ENCODE assay signal across 22 cellular contexts in the genomic region with DNA sequence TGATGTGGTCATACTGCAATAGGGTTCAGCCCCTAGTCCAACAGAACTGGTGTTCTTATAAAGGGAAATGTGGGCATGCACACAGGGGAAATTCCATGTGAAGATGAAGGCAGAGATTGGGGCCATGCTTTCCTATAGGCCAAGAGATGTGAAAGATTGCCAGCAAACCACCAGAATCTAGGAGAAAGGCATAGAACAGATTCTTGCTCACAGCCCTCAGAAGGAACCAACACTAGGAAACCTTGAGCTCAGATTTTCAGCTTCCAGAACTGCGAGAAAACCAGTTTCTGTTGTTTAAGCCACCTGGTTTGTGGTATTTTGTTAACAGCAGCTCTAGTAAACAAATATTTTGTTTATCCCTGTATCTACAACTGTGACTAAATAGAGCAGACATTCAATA.
"Had no signal": no experiment of that assay in that cellular context is flagged by ENCODE, and none has a peak within 500 bp of the region (broad histone marks: within the 10 kb centered on the region; RNA-seq: fewer than 3 reads in every experiment).

No MANE protein-coding gene starts in this region.

- H3K9me3 Mint-ChIP-seq: activated CD4-positive, alpha-beta memory T cell treated with anti-CD3 and anti-CD28 coated beads, Interleukin-2, amount 10 ng/mL, durations not matched to agents 7 days and 5 days; activated naive CD8-positive, alpha-beta T cell treated with anti-CD3 and anti-CD28 coated beads for 36 hours; activated T-helper 2 cell treated with anti-CD3 and anti-CD28 coated beads, Interferon-gamma antibody, Interleukin-2, Interleukin-4, amounts not matched to agents 10 μg/mL and 5 μg/mL and 100 μg/mL, durations not matched to agents 14 hours and 24 hours and 36 hours had no signal

- H3K4me1 Mint-ChIP-seq: activated naive CD4-positive, alpha-beta T cell treated with anti-CD3 and anti-CD28 coated beads, Interleukin-2, amount 10 ng/mL, durations not matched to agents 7 days and 5 days; activated naive CD8-positive, alpha-beta T cell treated with anti-CD3 and anti-CD28 coated beads for 36 hours; T-cell had no signal

- H3K27ac Mint-ChIP-seq: activated CD4-positive, alpha-beta memory T cell treated with anti-CD3 and anti-CD28 coated beads, Interleukin-2, amount 10 ng/mL, durations not matched to agents 7 days and 5 days; activated naive CD4-positive, alpha-beta T cell treated with anti-CD3 and anti-CD28 coated beads, Interleukin-2, amount 10 ng/mL, durations not matched to agents 7 days and 5 days; activated naive CD8-positive, alpha-beta T cell treated with anti-CD3 and anti-CD28 coated beads for 36 hours; activated T-cell treated with anti-CD3 and anti-CD28 coated beads, Interleukin-2, amount 50 U/mL, for 72 hours; activated T-helper 2 cell treated with anti-CD3 and anti-CD28 coated beads, Interferon-gamma antibody, Interleukin-2, Interleukin-4, amounts not matched to agents 10 μg/mL and 5 μg/mL and 100 μg/mL, durations not matched to agents 14 hours and 24 hours and 36 hours; T-cell had no signal

- ATAC-seq: activated T-cell treated with anti-CD3 and anti-CD28 coated beads, Interleukin-2, amount 50 U/mL, for 72 hours; PC-3; T-cell had no signal

- DNase-seq: activated CD4-positive, alpha-beta memory T cell treated with anti-CD3 and anti-CD28 coated beads, Interleukin-2, amount 10 ng/mL, durations not matched to agents 7 days and 5 days; activated CD4-positive, alpha-beta T cell treated with anti-CD3 and anti-CD28 coated beads, Interleukin-2, amount 50 U/mL, for 1 hour; activated CD4-positive, CD25-positive, alpha-beta regulatory T cell; activated gamma-delta T cell treated with Interleukin-2 at 50 U/mL for 16 hours; activated naive CD4-positive, alpha-beta T cell treated with anti-CD3 and anti-CD28 coated beads, Interleukin-2, amount 10 ng/mL, durations not matched to agents 7 days and 5 days; activated naive CD8-positive, alpha-beta T cell treated with anti-CD3 and anti-CD28 coated beads for 36 hours; activated T-cell treated with anti-CD3 and anti-CD28 coated beads, Interleukin-2, amount 50 U/mL, for 72 hours; cerebellar nuclear complex; Karpas-422; NCI-H1048; NCI-H146; NCI-H187 treated with DMSO at 0.1 percent for 48 hours; NCI-H2081 treated with DMSO at 0.1 percent for 48 hours; NCI-H446; NCI-H524; PC-3; SHP77 treated with DMSO at 0.1 percent for 48 hours; T-cell; T-helper 2 cell; T1000 had no signal

- FAIRE-seq: TTC549 had no signal

- H3K27me3 Mint-ChIP-seq: activated CD4-positive, alpha-beta memory T cell treated with anti-CD3 and anti-CD28 coated beads, Interleukin-2, amount 10 ng/mL, durations not matched to agents 7 days and 5 days; activated naive CD4-positive, alpha-beta T cell treated with anti-CD3 and anti-CD28 coated beads, Interleukin-2, amount 10 ng/mL, durations not matched to agents 7 days and 5 days; T-cell had no signal

- H3K4me3 Mint-ChIP-seq: activated CD4-positive, alpha-beta memory T cell treated with anti-CD3 and anti-CD28 coated beads, Interleukin-2, amount 10 ng/mL, durations not matched to agents 7 days and 5 days; activated naive CD4-positive, alpha-beta T cell treated with anti-CD3 and anti-CD28 coated beads, Interleukin-2, amount 10 ng/mL, durations not matched to agents 7 days and 5 days; activated naive CD8-positive, alpha-beta T cell treated with anti-CD3 and anti-CD28 coated beads for 36 hours; activated T-cell treated with anti-CD3 and anti-CD28 coated beads, Interleukin-2, amount 50 U/mL, for 72 hours; T-cell had no signal

- H3K36me3 Mint-ChIP-seq: activated naive CD4-positive, alpha-beta T cell treated with anti-CD3 and anti-CD28 coated beads, Interleukin-2, amount 10 ng/mL, durations not matched to agents 7 days and 5 days; activated naive CD8-positive, alpha-beta T cell treated with anti-CD3 and anti-CD28 coated beads for 36 hours; T-cell had no signal
